15 cellular contexts compared by ENCODE assay signal in the genomic region with DNA sequence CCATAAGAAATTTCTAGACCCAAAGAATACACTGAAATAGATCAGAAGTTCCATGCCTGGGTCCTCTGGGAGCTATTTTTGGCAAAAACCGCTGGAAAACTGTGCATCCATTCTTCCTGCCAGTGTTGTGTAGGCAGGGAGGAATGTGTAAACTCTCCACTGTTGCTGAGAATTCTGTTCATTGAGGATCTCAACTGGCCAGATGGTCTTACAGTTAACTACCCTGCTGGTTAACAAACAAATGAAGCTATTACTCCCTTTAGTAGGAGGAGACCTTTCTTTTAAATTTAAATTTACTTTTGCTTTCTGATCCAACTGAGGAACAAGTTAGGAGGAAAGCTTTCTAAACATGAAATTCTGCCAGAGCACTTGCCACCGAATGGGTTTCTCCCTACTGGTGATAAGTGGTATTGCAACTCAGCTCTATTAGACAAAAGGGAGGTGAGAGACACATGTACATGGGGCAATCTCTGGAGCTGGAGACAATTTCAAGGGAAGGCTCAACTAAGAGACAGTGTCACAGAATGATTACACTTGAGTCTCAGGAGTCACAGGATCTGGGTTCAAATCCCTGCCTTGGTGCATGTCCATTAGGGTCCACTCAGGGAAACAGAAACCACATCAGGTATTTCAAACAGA. TPM values are rescaled to one million over a fixed set of nuclear protein-coding genes. Genes with fewer than 3 reads are reported as not detected.
DNase-seq lines count a peak whose midpoint lies in the region; ATAC-seq, FAIRE-seq and TF ChIP-seq lines count a peak whose summit lies in the region.
"Had no signal": no experiment of that assay in that cellular context is flagged by ENCODE, and none has a peak within 500 bp of the region (broad histone marks: within the 10 kb centered on the region; RNA-seq: fewer than 3 reads in every experiment).

No MANE protein-coding gene starts in this region.

- H3K9ac ChIP-seq in smooth muscle cell (ENCODE audit: low read depth): no peak overlapping the region

- FAIRE-seq in small intestine (lab: Jason Lieb, UNC): no peak

- H3K4me3 ChIP-seq in epithelial cell of proximal tubule (ENCODE audit: low read depth, low read length): no peak overlapping the region
- H3K4me3 ChIP-seq in smooth muscle cell: no peak overlapping the region
- no peak overlapping the region for H3K4me3 ChIP-seq in small intestine (ENCODE audit: low read depth in 1 of 2, low read length in 2 of 2)

- H3K9me3 ChIP-seq in smooth muscle cell (replicated peaks; ENCODE audit: low read depth): peaks cover 3% of the 10 kb centered on the region
- peaks cover 2% of the 10 kb centered on the region for H3K9me3 ChIP-seq in small intestine (ENCODE audit: control insufficient read depth, low read depth)

- no peaks in the 10 kb centered on the region for H3F3A ChIP-seq in smooth muscle cell (ENCODE audit: low read depth)

- H3K27me3 ChIP-seq in smooth muscle cell (ENCODE audit: low read depth) (no peaks in the 10 kb centered on the region), small intestine (ENCODE audit: control insufficient read depth in 2 of 2, insufficient read depth in 2 of 2, low read length in 2 of 2) (no peaks in the 10 kb centered on the region)

- no peaks in the 10 kb centered on the region for H3K79me2 ChIP-seq in smooth muscle cell (ENCODE audit: low read depth)

- H3K4me1 ChIP-seq in smooth muscle cell (ENCODE audit: low read depth): no peaks in the 10 kb centered on the region
- H3K4me1 ChIP-seq in small intestine (ENCODE audit: control insufficient read depth in 2 of 2, insufficient read depth in 1 of 2, low read depth in 1 of 2, low read length in 1 of 2): no peaks in the 10 kb centered on the region

- no peak overlapping the region for H3K4me2 ChIP-seq in smooth muscle cell

- H3K36me3 ChIP-seq in smooth muscle cell (ENCODE audit: low read depth) (no peaks in the 10 kb centered on the region), small intestine (ENCODE audit: control insufficient read depth in 2 of 2, insufficient read depth in 2 of 2, low read length in 2 of 2) (no peaks in the 10 kb centered on the region)

- no peak for ATAC-seq in GM19455 (IDR thresholded peaks at IDR 0.05; ENCODE audit: unreplicated experiment)

- peak; percentile 60 for DNase-seq in DMS 273 (lab: John Stamatoyannopoulos, UW; ENCODE audit: unreplicated experiment)
- DNase-seq in DMS 273 treated with DMSO at 0.1 percent for 48 hours (lab: John Stamatoyannopoulos, UW): no peak
- peak; percentile 76 for DNase-seq in NCI-H69 (lab: John Stamatoyannopoulos, UW)
- no peak for DNase-seq in epithelial cell of proximal tubule (ENCODE audit: low read depth)
- no peak for DNase-seq in smooth muscle cell (lab: John Stamatoyannopoulos, UW; ENCODE audit: unreplicated experiment)
- no peak for DNase-seq in NCI-H2081 treated with DMSO at 0.1 percent for 48 hours (lab: John Stamatoyannopoulos, UW)
- DNase-seq in small intestine: no peak
- DNase-seq: 8988T; activated naive CD4-positive, alpha-beta T cell treated with Interleukin-2 at 50 U/mL for 16 hours; H7; NCI-H524 had no signal

- H2AFZ ChIP-seq in smooth muscle cell (ENCODE audit: low read depth): no peak overlapping the region

- TF ChIP-seq CTCF in epithelial cell of proximal tubule (conservative IDR thresholded peaks at IDR 0.05; ENCODE audit: low read depth, low read length) (peak; percentile 64), smooth muscle cell (IDR thresholded peaks at IDR 0.05; ENCODE audit: borderline replicate concordance, insufficient read depth, poor library complexity, severe bottlenecking) (peak; percentile 53)

- H3K27ac ChIP-seq in smooth muscle cell (ENCODE audit: low read depth) (no peak overlapping the region), small intestine (ENCODE audit: low read depth in 1 of 2, low read length in 1 of 2) (no peak overlapping the region)
- H3K27ac ChIP-seq: VCaP had no signal

- WGBS in smooth muscle cell (ENCODE audit: low lambda C conversion rate): 83% methylated on average over 2 of the region's 2 CpGs
- WGBS in small intestine, 3 donors: 74 to 85% (median 83%) methylated on average over 2 of the region's 2 CpGs

- no peaks in the 10 kb centered on the region for H4K20me1 ChIP-seq in smooth muscle cell (ENCODE audit: low read depth)

RNA-seq across cellular contexts. Expression of gene SOCS1, which starts 37.6 kb away (rescaled TPM):
- total RNA-seq in epithelial cell of proximal tubule: 1.5 and 4.6 TPM in 2 replicates
- 3.5 and 6.1 TPM in 2 replicates for total RNA-seq in smooth muscle cell
- 17.6 and 18.7 TPM in 2 replicates for polyA plus RNA-seq in smooth muscle cell
- 10 to 100 TPM in 1 of 3 donors, 1 to 10 TPM in 2; 3.5 to 15.0 (median 6.7) TPM for polyA plus RNA-seq in small intestine

RNA-seq across cellular contexts. Expression of gene TNP2, which starts 50.7 kb away (rescaled TPM):
- total RNA-seq in epithelial cell of proximal tubule (not detected in 2 replicates), smooth muscle cell (not detected in 2 replicates)
- polyA plus RNA-seq in smooth muscle cell (not detected in 2 replicates), small intestine (not detected)
- total RNA-seq: H7, subcutaneous adipose tissue had no signal
- polyA plus RNA-seq: esophagus had no signal

RNA-seq across cellular contexts. Expression of gene PRM3, which starts 55.0 kb away (rescaled TPM):
- not detected in 2 replicates for total RNA-seq in epithelial cell of proximal tubule
- not detected in 2 replicates for total RNA-seq in smooth muscle cell
- not detected in 2 replicates for polyA plus RNA-seq in smooth muscle cell
- polyA plus RNA-seq in small intestine: not detected
- total RNA-seq: H7, subcutaneous adipose tissue had no signal
- polyA plus RNA-seq: esophagus had no signal

RNA-seq across cellular contexts. Expression of gene PRM2, which starts 57.8 kb away (rescaled TPM):
- not detected in 2 replicates for total RNA-seq in epithelial cell of proximal tubule
- not detected in 2 replicates for total RNA-seq in smooth muscle cell
- polyA plus RNA-seq in smooth muscle cell: not detected in 2 replicates
- not detected for polyA plus RNA-seq in small intestine
- total RNA-seq: H7, subcutaneous adipose tissue had no signal
- polyA plus RNA-seq: esophagus had no signal

Comparison
In these comparisons a context has a peak if more than half of its experiments do, and no peak if none do; other contexts are left out.
1. DNase-seq: peak in DMS 273 (single experiment) and NCI-H69 (single experiment); none in DMS 273 treated with DMSO at 0.1 percent for 48 hours (single experiment), epithelial cell of proximal tubule (single experiment), smooth muscle cell (single experiment), NCI-H2081 treated with DMSO at 0.1 percent for 48 hours (single experiment) and small intestine (single experiment).